Comparison of ENCODE assay signal across 1 cellular context in genomic region chr7:64706625-64707292, GRCh38.
A peak's percentile ranks its signal among the peaks of the same experiment; 100 is the strongest.
TF ChIP-seq lines count a peak whose summit lies in the region.

No MANE protein-coding gene starts in this region.

TF ChIP-seq in A549, 52 proteins besides CTCF, POLR2A, EP300 and RAD21 (continued from another document):
- TF ChIP-seq HMGXB4 (CRISPR knock-in tag; IDR thresholded peaks at IDR 0.05; ENCODE audit: borderline replicate concordance) (no peak), GATA3 (IDR thresholded peaks at IDR 0.05; ENCODE audit: borderline replicate concordance) (peak; percentile 20; the same call in 1 of the 2 replicates)
